ENCODE assay signal across 19 cellular contexts in the genomic region with DNA sequence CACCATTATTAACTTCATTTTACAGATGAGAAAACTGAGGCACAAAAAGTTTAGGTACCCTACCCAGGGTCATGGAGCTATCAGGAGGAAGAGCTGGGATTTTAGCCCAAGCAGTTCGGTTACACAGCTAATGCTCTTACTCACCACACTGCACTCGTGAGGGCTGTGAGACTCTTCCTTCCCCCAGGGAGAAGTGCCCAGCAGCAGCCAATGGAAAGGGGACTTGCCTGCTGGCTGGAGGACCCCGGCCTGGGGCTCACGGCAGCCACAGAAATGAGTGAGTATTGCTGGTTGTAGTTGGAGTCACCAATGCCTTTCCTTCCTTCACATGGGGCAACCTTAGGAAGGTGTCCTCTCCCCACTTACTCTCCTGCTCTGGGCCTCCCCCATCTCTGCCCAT. TPM values are rescaled to one million over a fixed set of nuclear protein-coding genes. Genes with fewer than 3 reads are reported as not detected.
A peak's percentile ranks its signal among the peaks of the same experiment; 100 is the strongest.
DNase-seq lines count a peak whose midpoint lies in the region; ATAC-seq lines count a peak whose summit lies in the region.
"Had no signal": no experiment of that assay in that cellular context is flagged by ENCODE, and none has a peak within 500 bp of the region (broad histone marks: within the 10 kb centered on the region; RNA-seq: fewer than 3 reads in every experiment).

No MANE protein-coding gene starts in this region.

- H3K4me3 ChIP-seq in CD8-positive, alpha-beta memory T cell (ENCODE audit: low read length) = peak overlapping the region; percentile 14
- no peak overlapping the region for H3K4me3 ChIP-seq in naive thymus-derived CD4-positive, alpha-beta T cell (ENCODE audit: low read length)
- H3K4me3 ChIP-seq: cardiac muscle cell, heart left ventricle, K562, lower lobe of right lung, PC-9, skin epidermis, tibial artery had no signal

- H3K27ac Mint-ChIP-seq in CD8-positive, alpha-beta memory T cell = peak overlapping the region; percentile 88 to 98 (median 94)
- H3K27ac Mint-ChIP-seq in activated CD8-positive, alpha-beta T cell treated with anti-CD3 and anti-CD28 coated beads, Interleukin-2, amount 10 ng/mL, durations not matched to agents 7 days and 5 days = peak overlapping the region; percentile 97
- H3K27ac Mint-ChIP-seq in naive thymus-derived CD4-positive, alpha-beta T cell = peak overlapping the region; percentile 87 to 96 (median 94)
- H3K27ac Mint-ChIP-seq: progenitor cell of endocrine pancreas had no signal

- DNase-seq in CD1c-positive myeloid dendritic cell (ENCODE audit: extremely low spot score) (peak; percentile 79), NCI-H1092 (lab: John Stamatoyannopoulos, UW) (no peak), Kasumi-1 (lab: John Stamatoyannopoulos, UW) (no peak)
- DNase-seq in CD8-positive, alpha-beta memory T cell = no peak
- no peak for DNase-seq in activated CD8-positive, alpha-beta T cell treated with anti-CD3 and anti-CD28 coated beads, Interleukin-2, amount 10 ng/mL, durations not matched to agents 7 days and 5 days
- DNase-seq in naive thymus-derived CD4-positive, alpha-beta T cell = no peak
- no peak for DNase-seq in stimulated activated naive CD4-positive, alpha-beta T cell (lab: John Stamatoyannopoulos, UW)
- DNase-seq: BE2C, H7, lower lobe of right lung, NCI-H1105, NCI-H774, PC-9, tibial artery had no signal

- H3K27me3 Mint-ChIP-seq in CD8-positive, alpha-beta memory T cell = peaks cover 0 to 3% of the 10 kb centered on the region in 2 donors
- H3K27me3 Mint-ChIP-seq in activated CD8-positive, alpha-beta T cell treated with anti-CD3 and anti-CD28 coated beads, Interleukin-2, amount 10 ng/mL, durations not matched to agents 7 days and 5 days (ENCODE audit: low read depth) = no peaks in the 10 kb centered on the region
- peaks cover 0 to 8% (median 0%) of the 10 kb centered on the region in 5 donors for H3K27me3 Mint-ChIP-seq in naive thymus-derived CD4-positive, alpha-beta T cell

- H3K9me3 ChIP-seq in CD8-positive, alpha-beta memory T cell (ENCODE audit: low read length) = no peaks in the 10 kb centered on the region
- H3K9me3 ChIP-seq in naive thymus-derived CD4-positive, alpha-beta T cell (ENCODE audit: control insufficient read depth in 2 of 3, low read length in 3 of 3) = no peaks in the 10 kb centered on the region
- H3K9me3 ChIP-seq: BE2C, heart left ventricle, lower lobe of right lung, tibial artery had no signal

- no peaks in the 10 kb centered on the region for H3K9me3 Mint-ChIP-seq in CD8-positive, alpha-beta memory T cell
- no peaks in the 10 kb centered on the region for H3K9me3 Mint-ChIP-seq in activated CD8-positive, alpha-beta T cell treated with anti-CD3 and anti-CD28 coated beads, Interleukin-2, amount 10 ng/mL, durations not matched to agents 7 days and 5 days (ENCODE audit: insufficient read depth)
- no peaks in the 10 kb centered on the region for H3K9me3 Mint-ChIP-seq in naive thymus-derived CD4-positive, alpha-beta T cell

- peaks cover 34% of the 10 kb centered on the region for H3K4me1 ChIP-seq in CD8-positive, alpha-beta memory T cell (ENCODE audit: insufficient read depth, low read length)
- H3K4me1 ChIP-seq in naive thymus-derived CD4-positive, alpha-beta T cell (ENCODE audit: control insufficient read depth in 2 of 2, insufficient read depth in 2 of 2, low read length in 2 of 2) = peaks cover 28 to 34% of the 10 kb centered on the region in 2 donors

- peaks cover 30 to 43% (median 37%) of the 10 kb centered on the region in 3 donors for H3K4me1 Mint-ChIP-seq in CD8-positive, alpha-beta memory T cell
- peaks cover 70% of the 10 kb centered on the region for H3K4me1 Mint-ChIP-seq in activated CD8-positive, alpha-beta T cell treated with anti-CD3 and anti-CD28 coated beads, Interleukin-2, amount 10 ng/mL, durations not matched to agents 7 days and 5 days (ENCODE audit: low read depth)
- peaks cover 28 to 66% (median 47%) of the 10 kb centered on the region in 7 donors for H3K4me1 Mint-ChIP-seq in naive thymus-derived CD4-positive, alpha-beta T cell

- POLR2A ChIA-PET in CD8-positive, alpha-beta memory T cell (lab: Charles Lee) = no interaction called here
- POLR2A ChIA-PET in activated CD8-positive, alpha-beta T cell treated with anti-CD3 and anti-CD28 coated beads, Interleukin-2, amount 10 ng/mL, durations not matched to agents 7 days and 5 days (lab: Charles Lee) = interaction anchor here (2.7 kb wide), 1 partner anchor 103 kb away, joined by 14 read pairs; no protein-coding TSS in a partner anchor
- POLR2A ChIA-PET in naive thymus-derived CD4-positive, alpha-beta T cell (lab: Charles Lee) = interaction anchor here (0.7 to 2.5 kb wide), 3 partner anchors 14 to 478 kb away, joined by 3 to 8 read pairs (median 4); no protein-coding TSS in a partner anchor

- H3K27me3 ChIP-seq in CD8-positive, alpha-beta memory T cell (ENCODE audit: insufficient read depth, low read length, poor library complexity, severe bottlenecking) = no peaks in the 10 kb centered on the region
- H3K27me3 ChIP-seq in naive thymus-derived CD4-positive, alpha-beta T cell (ENCODE audit: control insufficient read depth in 2 of 2, insufficient read depth in 2 of 2, low read length in 2 of 2) = no peaks in the 10 kb centered on the region
- H3K27me3 ChIP-seq: BE2C, tibial artery had no signal

- H3K36me3 Mint-ChIP-seq in CD8-positive, alpha-beta memory T cell = peaks cover 0 to 1% (median 0%) of the 10 kb centered on the region in 3 donors
- H3K36me3 Mint-ChIP-seq in activated CD8-positive, alpha-beta T cell treated with anti-CD3 and anti-CD28 coated beads, Interleukin-2, amount 10 ng/mL, durations not matched to agents 7 days and 5 days (ENCODE audit: low read depth) = peaks cover 9% of the 10 kb centered on the region
- peaks cover 0 to 10% (median 0%) of the 10 kb centered on the region in 5 donors for H3K36me3 Mint-ChIP-seq in naive thymus-derived CD4-positive, alpha-beta T cell

- no peak overlapping the region for H3K27ac ChIP-seq in CD8-positive, alpha-beta memory T cell (ENCODE audit: low read depth, low read length)
- peak overlapping the region; percentile 60 for H3K27ac ChIP-seq in naive thymus-derived CD4-positive, alpha-beta T cell (ENCODE audit: low read depth, low read length)
- H3K27ac ChIP-seq: cardiac muscle cell, PC-9, tibial artery had no signal

- no peaks in the 10 kb centered on the region for H3K36me3 ChIP-seq in CD8-positive, alpha-beta memory T cell (ENCODE audit: insufficient read depth, low read length)
- no peaks in the 10 kb centered on the region for H3K36me3 ChIP-seq in naive thymus-derived CD4-positive, alpha-beta T cell (ENCODE audit: control insufficient read depth in 2 of 3, insufficient read depth in 3 of 3, low read length in 3 of 3)
- H3K36me3 ChIP-seq: BE2C, cardiac muscle cell, heart left ventricle, lower lobe of right lung, tibial artery had no signal

- H3K4me3 Mint-ChIP-seq in CD8-positive, alpha-beta memory T cell = no peak overlapping the region
- H3K4me3 Mint-ChIP-seq in activated CD8-positive, alpha-beta T cell treated with anti-CD3 and anti-CD28 coated beads, Interleukin-2, amount 10 ng/mL, durations not matched to agents 7 days and 5 days = peak overlapping the region; percentile 67
- H3K4me3 Mint-ChIP-seq in naive thymus-derived CD4-positive, alpha-beta T cell = peak overlapping the region in 4 of 10 donors; percentile 78 to 86 (median 82)

- intact Hi-C loops in naive thymus-derived CD4-positive, alpha-beta T cell (cut with micrococcal nuclease) = loop anchor here in 1 of 2 donors (5.0 kb wide), 2 partner anchors 128 to 423 kb away; partner anchors contain the start of gene ATXN7L2

- no peak for ATAC-seq in activated CD8-positive, alpha-beta T cell treated with anti-CD3 and anti-CD28 coated beads, Interleukin-2, amount 10 ng/mL, durations not matched to agents 7 days and 5 days
- ATAC-seq in naive thymus-derived CD4-positive, alpha-beta T cell = no peak
- ATAC-seq: heart left ventricle, K562 had no signal

- CTCF ChIA-PET in CD8-positive, alpha-beta memory T cell (lab: Charles Lee) = interaction anchor here (0.6 to 1.8 kb wide), 3 partner anchors 79 to 133 kb away, joined by 3 to 4 read pairs (median 3); partner anchors contain the start of gene AHCYL1
- CTCF ChIA-PET in activated CD8-positive, alpha-beta T cell treated with anti-CD3 and anti-CD28 coated beads, Interleukin-2, amount 10 ng/mL, durations not matched to agents 7 days and 5 days (lab: Charles Lee) = interaction anchor here (2.5 kb wide), 1 partner anchor 115 kb away, joined by 15 read pairs; no protein-coding TSS in a partner anchor
- CTCF ChIA-PET in naive thymus-derived CD4-positive, alpha-beta T cell (lab: Charles Lee) = interaction anchor here (1.1 to 1.4 kb wide), 2 partner anchors 79 to 125 kb away, joined by 3 read pairs; partner anchors contain the start of gene AHCYL1

RNA-seq across cellular contexts. Expression of gene CSF1, which starts 5.1 kb away (rescaled TPM):
- 10 to 100 TPM; 82.8 to 87.8 TPM for total RNA-seq in CD8-positive, alpha-beta memory T cell
- 5.6 TPM for polyA plus RNA-seq in CD8-positive, alpha-beta memory T cell
- total RNA-seq in activated CD8-positive, alpha-beta T cell treated with anti-CD3 and anti-CD28 coated beads, Interleukin-2, amount 10 ng/mL, durations not matched to agents 7 days and 5 days = 10 to 100 TPM; 40.3 to 41.1 TPM
- 100 to 1,000 TPM in 1 of 5 experiments, 10 to 100 TPM in 1, 1 to 10 TPM in 3; 1.4 to 125 (median 5.9) TPM for total RNA-seq in naive thymus-derived CD4-positive, alpha-beta T cell
- 1 to 10 TPM in 1 of 2 donors, under 1 TPM in 1; 0.94 to 2.2 TPM for polyA plus RNA-seq in naive thymus-derived CD4-positive, alpha-beta T cell
